In genomic region chr3:134797080-134797801, GRCh38 we compare ENCODE assay signal across 11 cellular contexts. TPM values are rescaled to one million over a fixed set of nuclear protein-coding genes. Genes with fewer than 3 reads are reported as not detected.
DNase-seq lines count a peak whose midpoint lies in the region; ATAC-seq and TF ChIP-seq lines count a peak whose summit lies in the region.
"Had no signal": no experiment of that assay in that cellular context is flagged by ENCODE, and none has a peak within 500 bp of the region (broad histone marks: within the 10 kb centered on the region; RNA-seq: fewer than 3 reads in every experiment).

No MANE protein-coding gene starts in this region.

- no peaks in the 10 kb centered on the region for H3K9me3 ChIP-seq in thoracic aorta
- H3K9me3 ChIP-seq: BLaER1 treated with 17β-estradiol and CSF1 and Interleukin-3, amounts not matched to agents 10 nM and 100 nM; SJSA1 had no signal

- peaks cover 4% of the 10 kb centered on the region for H3K4me1 ChIP-seq in mesendoderm (ENCODE audit: control insufficient read depth, low read depth, low read length)
- peaks cover 19 to 41% of the 10 kb centered on the region in 2 donors for H3K4me1 ChIP-seq in thoracic aorta (ENCODE audit: control insufficient read depth in 1 of 2, low read depth in 2 of 2)

- peaks cover 61% of the 10 kb centered on the region for H3K27me3 Mint-ChIP-seq in activated T-cell treated with anti-CD3 and anti-CD28 coated beads, Interleukin-2, amount 50 U/mL, for 72 hours (ENCODE audit: low read depth)

- peak overlapping the region; percentile 58 for H3K4me2 ChIP-seq in mesendoderm (ENCODE audit: low read length)

- H3K36me3 ChIP-seq in mesendoderm (ENCODE audit: control insufficient read depth, insufficient read depth, low read length), result no peaks in the 10 kb centered on the region
- H3K36me3 ChIP-seq in thoracic aorta, result no peaks in the 10 kb centered on the region
- H3K36me3 ChIP-seq: BLaER1 treated with 17β-estradiol and CSF1 and Interleukin-3, amounts not matched to agents 10 nM and 100 nM; SJSA1 had no signal

- H2BK5ac ChIP-seq in mesendoderm (ENCODE audit: low read length), result no peak overlapping the region

- H4K8ac ChIP-seq in mesendoderm (ENCODE audit: low read depth, low read length), result no peak overlapping the region

- ATAC-seq in activated T-cell treated with anti-CD3 and anti-CD28 coated beads, Interleukin-2, amount 50 U/mL, for 72 hours (replicated peaks in 1 of 2), result no peak
- ATAC-seq in thoracic aorta (ENCODE audit: insufficient number of reproducible peaks, low FRiP score, low read depth) (no peak), HG02610 (IDR thresholded peaks at IDR 0.05; ENCODE audit: unreplicated experiment) (no peak)

- H3K27ac Mint-ChIP-seq in activated T-cell treated with anti-CD3 and anti-CD28 coated beads, Interleukin-2, amount 50 U/mL, for 72 hours, result no peak overlapping the region

- no peak overlapping the region for H3K23ac ChIP-seq in mesendoderm (ENCODE audit: low read length)

- no peaks in the 10 kb centered on the region for H3K36me3 Mint-ChIP-seq in activated T-cell treated with anti-CD3 and anti-CD28 coated beads, Interleukin-2, amount 50 U/mL, for 72 hours (ENCODE audit: insufficient read depth in 2 of 2)

- TF ChIP-seq CTCF in thoracic aorta (IDR thresholded peaks at IDR 0.05) (no peak), GM10266 (IDR thresholded peaks at IDR 0.05; ENCODE audit: control insufficient read depth, insufficient read depth, low read depth, missing control alignments) (no peak)

- H2BK120ac ChIP-seq in mesendoderm (ENCODE audit: low read depth, low read length), result no peak overlapping the region

- no peak overlapping the region for H2BK15ac ChIP-seq in mesendoderm (replicated peaks; ENCODE audit: low read depth)

- H3K4me1 Mint-ChIP-seq in activated T-cell treated with anti-CD3 and anti-CD28 coated beads, Interleukin-2, amount 50 U/mL, for 72 hours (ENCODE audit: low read depth), result peaks cover 25% of the 10 kb centered on the region

- H3K27ac ChIP-seq in mesendoderm (ENCODE audit: low read depth, low read length) (no peak overlapping the region), thoracic aorta (no peak overlapping the region)
- H3K27ac ChIP-seq: BLaER1 treated with 17β-estradiol and CSF1 and Interleukin-3, amounts not matched to agents 10 nM and 100 nM; SJSA1 had no signal

- H2AK5ac ChIP-seq in mesendoderm (ENCODE audit: low read length), result no peak overlapping the region

- WGBS in mesendoderm (ENCODE audit: extremely low coverage, insufficient coverage, low lambda C conversion rate), result no CpG with 5 or more reads among the region's 32 CpGs

- H3K79me1 ChIP-seq in mesendoderm (ENCODE audit: low read length), result no peaks in the 10 kb centered on the region

- H3K18ac ChIP-seq in mesendoderm (ENCODE audit: low read length), result no peak overlapping the region

- H3K4me3 ChIP-seq in mesendoderm (ENCODE audit: low read length), result no peak overlapping the region
- peak overlapping the region; percentile 83 for H3K4me3 ChIP-seq in thoracic aorta
- H3K4me3 ChIP-seq: SJSA1 had no signal

- H3K9me3 Mint-ChIP-seq in activated T-cell treated with anti-CD3 and anti-CD28 coated beads, Interleukin-2, amount 50 U/mL, for 72 hours, result no peaks in the 10 kb centered on the region

- H3K9ac ChIP-seq in mesendoderm (ENCODE audit: low read length), result peak overlapping the region; percentile 30
- H3K9ac ChIP-seq: BLaER1 treated with 17β-estradiol and CSF1 and Interleukin-3, amounts not matched to agents 10 nM and 100 nM had no signal

- peaks cover 10% of the 10 kb centered on the region for H3K27me3 ChIP-seq in mesendoderm (ENCODE audit: insufficient read depth, low read length, poor library complexity)
- no peaks in the 10 kb centered on the region for H3K27me3 ChIP-seq in thoracic aorta (replicated peaks; ENCODE audit: insufficient read depth)

- H3K4ac ChIP-seq in mesendoderm (ENCODE audit: low read depth, low read length), result no peak overlapping the region

- H3K4me3 Mint-ChIP-seq in activated T-cell treated with anti-CD3 and anti-CD28 coated beads, Interleukin-2, amount 50 U/mL, for 72 hours, result peak overlapping the region; percentile 60 to 61

- H4K5ac ChIP-seq in mesendoderm (ENCODE audit: low read length), result no peak overlapping the region

- H3K56ac ChIP-seq in mesendoderm (ENCODE audit: low read length), result peak overlapping the region; percentile 65

- no peak for DNase-seq in activated T-cell treated with anti-CD3 and anti-CD28 coated beads, Interleukin-2, amount 50 U/mL, for 72 hours
- DNase-seq in activated T-cell treated with anti-CD3 and anti-CD28 coated beads for 4 hours (no peak), cerebellar cortex (ENCODE audit: low spot score) (peak; percentile 52), mesendoderm (peak; percentile 45), thoracic aorta (ENCODE audit: low spot score) (no peak), HPDE6-E6E7 (ENCODE audit: extremely low spot score) (no peak), GM10266 (ENCODE audit: extremely low spot score) (no peak)
- DNase-seq: activated T-cell treated with anti-CD3 and anti-CD28 coated beads, Interleukin-2, amount 50 U/mL, for 1 hour had no signal

- H3K79me2 ChIP-seq in mesendoderm (ENCODE audit: control insufficient read depth, insufficient read depth, low read length), result no peaks in the 10 kb centered on the region

RNA-seq across cellular contexts. Expression of gene EPHB1, which starts 2.2 kb away (rescaled TPM):
- 1 to 10 TPM in 1 of 2 donors, under 1 TPM in 1; 0.43 to 1.3 TPM for total RNA-seq in activated T-cell treated with anti-CD3 and anti-CD28 coated beads, Interleukin-2, amount 50 U/mL, for 72 hours
- polyA plus RNA-seq in mesendoderm (2013, experiment 1 of 2), result 2.8 TPM
- polyA plus RNA-seq in mesendoderm (2013, experiment 2 of 2), result 2.8 TPM
- under 1 TPM; 0.68 to 0.71 TPM for total RNA-seq in thoracic aorta
- total RNA-seq: SJSA1 had no signal

Comparison
In these comparisons a context has a peak if more than half of its experiments do, and no peak if none do; other contexts are left out.
1. DNase-seq: peak in cerebellar cortex (single experiment) and mesendoderm (single experiment); none in activated T-cell treated with anti-CD3 and anti-CD28 coated beads, Interleukin-2, amount 50 U/mL, for 72 hours (0 of 2), activated T-cell treated with anti-CD3 and anti-CD28 coated beads for 4 hours (single experiment), thoracic aorta (single experiment), HPDE6-E6E7 (single experiment) and GM10266 (single experiment).